In genomic region chr2:151707857-151708256, GRCh38 we compare ENCODE assay signal across 28 cellular contexts. TPM values are rescaled to one million over a fixed set of nuclear protein-coding genes. Genes with fewer than 3 reads are reported as not detected.
DNase-seq lines count a peak whose midpoint lies in the region; ATAC-seq and TF ChIP-seq lines count a peak whose summit lies in the region.
"Had no signal": no experiment of that assay in that cellular context is flagged by ENCODE, and none has a peak within 500 bp of the region (broad histone marks: within the 10 kb centered on the region; RNA-seq: fewer than 3 reads in every experiment).

No MANE protein-coding gene starts in this region.

- ATAC-seq in GM23338: peak; percentile 63
- peak; percentile 61; the same call in 1 of the 2 replicates for ATAC-seq in WTC11
- ATAC-seq in gastrocnemius medialis: no peak
- ATAC-seq: A549, GM12878 had no signal

- H3K27me3 Mint-ChIP-seq in GM23338 (ENCODE audit: insufficient read depth, low read depth, poor library complexity) (no peaks in the 10 kb centered on the region), WTC11 (ENCODE audit: low read depth) (no peaks in the 10 kb centered on the region), neural progenitor cell (ENCODE audit: insufficient read depth, low read depth) (no peaks in the 10 kb centered on the region), progenitor cell of endocrine pancreas (no peaks in the 10 kb centered on the region)

- TF ChIP-seq EP300 in sigmoid colon (IDR thresholded peaks at IDR 0.05): no peak

- no peak overlapping the region for H3K9ac ChIP-seq in neural progenitor cell
- H3K9ac ChIP-seq: BLaER1 had no signal

- H3K9me3 ChIP-seq in neural progenitor cell (ENCODE audit: low read depth) (no peaks in the 10 kb centered on the region), gastrocnemius medialis (no peaks in the 10 kb centered on the region), prostate gland (no peaks in the 10 kb centered on the region), sigmoid colon (no peaks in the 10 kb centered on the region)
- H3K9me3 ChIP-seq: A549, BE2C, BLaER1 had no signal

- TF ChIP-seq CTCF in GM23338 (conservative IDR thresholded peaks at IDR 0.05; ENCODE audit: low read depth in 2 of 2): no peak
- TF ChIP-seq CTCF in WTC11 (IDR thresholded peaks at IDR 0.05): no peak
- no peak for TF ChIP-seq CTCF in neural progenitor cell (IDR thresholded peaks at IDR 0.05)
- TF ChIP-seq CTCF in gastrocnemius medialis (IDR thresholded peaks at IDR 0.05 in 4 of 5, conservative IDR thresholded peaks at IDR 0.05 in 1 of 5): no peak
- TF ChIP-seq CTCF in prostate gland (IDR thresholded peaks at IDR 0.05): no peak
- TF ChIP-seq CTCF in progenitor cell of endocrine pancreas (IDR thresholded peaks at IDR 0.05; ENCODE audit: unreplicated experiment): no peak
- TF ChIP-seq CTCF in sigmoid colon (IDR thresholded peaks at IDR 0.05): no peak

- H2AFZ ChIP-seq in GM23338: peak overlapping the region; percentile 28; the same call in 1 of the 2 replicates
- H2AFZ ChIP-seq in neural progenitor cell (replicated peaks): peak overlapping the region; percentile 10

- H3K27ac ChIP-seq in GM23338 (ENCODE audit: low read depth) (no peak overlapping the region), neural progenitor cell (no peak overlapping the region), gastrocnemius medialis (peak overlapping the region; percentile 62 to 93 (median 84)), prostate gland (no peak overlapping the region), sigmoid colon (no peak overlapping the region)
- H3K27ac ChIP-seq: 22Rv1, A549, BLaER1 had no signal

- POLR2A ChIA-PET in WTC11 (lab: Charles Lee): no interaction called here

- no peak for TF ChIP-seq POLR2A in gastrocnemius medialis (IDR thresholded peaks at IDR 0.05)
- no peak for TF ChIP-seq POLR2A in prostate gland (IDR thresholded peaks at IDR 0.05)
- no peak for TF ChIP-seq POLR2A in sigmoid colon (IDR thresholded peaks at IDR 0.05)

- H3K4me1 Mint-ChIP-seq in GM23338: peaks cover 5% of the 10 kb centered on the region
- H3K4me1 Mint-ChIP-seq in WTC11: peaks cover 10% of the 10 kb centered on the region
- peaks cover 4% of the 10 kb centered on the region for H3K4me1 Mint-ChIP-seq in neural progenitor cell
- H3K4me1 Mint-ChIP-seq in progenitor cell of endocrine pancreas (ENCODE audit: low read depth): no peaks in the 10 kb centered on the region
- H3K4me1 Mint-ChIP-seq: CD14-positive monocyte; CD4-positive, alpha-beta memory T cell; CD8-positive, alpha-beta memory T cell had no signal

- no peak overlapping the region for H3K4me3 Mint-ChIP-seq in GM23338
- H3K4me3 Mint-ChIP-seq in WTC11: no peak overlapping the region
- H3K4me3 Mint-ChIP-seq in neural progenitor cell: no peak overlapping the region
- no peak overlapping the region for H3K4me3 Mint-ChIP-seq in progenitor cell of endocrine pancreas (ENCODE audit: low read depth)
- H3K4me3 Mint-ChIP-seq: CD14-positive monocyte; CD4-positive, alpha-beta memory T cell; CD4-positive, CD25-positive, alpha-beta regulatory T cell; CD8-positive, alpha-beta memory T cell had no signal

- CTCF ChIA-PET in WTC11 (lab: Charles Lee): no interaction called here

- H3K4me3 ChIP-seq in GM23338 (no peak overlapping the region), neural progenitor cell (no peak overlapping the region), gastrocnemius medialis (no peak overlapping the region), prostate gland (no peak overlapping the region), sigmoid colon (no peak overlapping the region)
- H3K4me3 ChIP-seq: A549, BLaER1, GM12878 had no signal

- H3K36me3 ChIP-seq in GM23338 (ENCODE audit: insufficient read depth): peaks cover 5% of the 10 kb centered on the region; the same call in 1 of the 2 replicates
- H3K36me3 ChIP-seq in neural progenitor cell: no peaks in the 10 kb centered on the region
- peaks cover 0 to 68% of the 10 kb centered on the region in 2 donors for H3K36me3 ChIP-seq in gastrocnemius medialis
- H3K36me3 ChIP-seq in prostate gland: no peaks in the 10 kb centered on the region
- H3K36me3 ChIP-seq in sigmoid colon: no peaks in the 10 kb centered on the region
- H3K36me3 ChIP-seq: BE2C, BLaER1 had no signal

- H3K27me3 ChIP-seq in GM23338 (ENCODE audit: insufficient read depth) (no peaks in the 10 kb centered on the region), neural progenitor cell (no peaks in the 10 kb centered on the region), gastrocnemius medialis (no peaks in the 10 kb centered on the region), prostate gland (replicated peaks; ENCODE audit: insufficient read depth) (no peaks in the 10 kb centered on the region), sigmoid colon (no peaks in the 10 kb centered on the region)
- H3K27me3 ChIP-seq: BE2C, BLaER1 had no signal

- 57% methylated on average over 4 of the region's 4 CpGs for WGBS in prostate gland
- WGBS in sigmoid colon, 2 donors: 63 to 73% methylated on average over 4 of the region's 4 CpGs

- DNase-seq in GM23338 (ENCODE audit: low spot score) (peak; percentile 12), WTC11 (ENCODE audit: low spot score) (no peak), neural progenitor cell (ENCODE audit: low spot score) (no peak), gastrocnemius medialis (no peak), amygdala (lab: John Stamatoyannopoulos, UW) (no peak), prostate gland (ENCODE audit: low spot score) (no peak), progenitor cell of endocrine pancreas (ENCODE audit: low spot score, unreplicated experiment) (no peak), sigmoid colon (no peak)
- DNase-seq: ACHN; BE2C; C1 segment of cervical spinal cord; CD4-positive, alpha-beta memory T cell; CD4-positive, CD25-positive, alpha-beta regulatory T cell; CD8-positive, alpha-beta memory T cell; COR-L47; DMS 273 treated with DMSO at 0.1 percent for 48 hours; DMS153; DMS53; DMS79; DND-41; EL; GDM1 had no signal

- H3K27ac Mint-ChIP-seq in GM23338 (no peak overlapping the region), WTC11 (no peak overlapping the region), neural progenitor cell (no peak overlapping the region), progenitor cell of endocrine pancreas (no peak overlapping the region)
- H3K27ac Mint-ChIP-seq: CD14-positive monocyte; CD4-positive, CD25-positive, alpha-beta regulatory T cell; CD8-positive, alpha-beta memory T cell had no signal

- no peaks in the 10 kb centered on the region for H3K79me2 ChIP-seq in GM23338 (replicated peaks; ENCODE audit: insufficient read depth)
- no peaks in the 10 kb centered on the region for H3K79me2 ChIP-seq in neural progenitor cell (ENCODE audit: low read depth)

- intact Hi-C loops in gastrocnemius medialis (cut with DNase I; ENCODE audit: low total_unique reads) (no loop called here), prostate gland (cut with DNase I) (no loop called here), sigmoid colon (cut with DNase I) (no loop called here)

- H3K36me3 Mint-ChIP-seq in GM23338 (ENCODE audit: low read depth): peaks cover 6% of the 10 kb centered on the region
- peaks cover 3% of the 10 kb centered on the region for H3K36me3 Mint-ChIP-seq in WTC11
- no peaks in the 10 kb centered on the region for H3K36me3 Mint-ChIP-seq in neural progenitor cell
- peaks cover 2% of the 10 kb centered on the region for H3K36me3 Mint-ChIP-seq in progenitor cell of endocrine pancreas (ENCODE audit: insufficient read depth)
- H3K36me3 Mint-ChIP-seq: CD14-positive monocyte; CD4-positive, CD25-positive, alpha-beta regulatory T cell had no signal

- H4K20me1 ChIP-seq in GM23338 (replicated peaks; ENCODE audit: insufficient read depth) (no peaks in the 10 kb centered on the region), neural progenitor cell (ENCODE audit: low read depth) (no peaks in the 10 kb centered on the region)
- H4K20me1 ChIP-seq: BLaER1 had no signal

- H3K9me3 Mint-ChIP-seq in GM23338 (peaks cover 5% of the 10 kb centered on the region; the same call in 1 of the 3 replicates), WTC11 (peaks cover 10% of the 10 kb centered on the region), neural progenitor cell (peaks cover 3% of the 10 kb centered on the region), progenitor cell of endocrine pancreas (ENCODE audit: low read depth) (peaks cover 3% of the 10 kb centered on the region)
- H3K9me3 Mint-ChIP-seq: CD8-positive, alpha-beta memory T cell had no signal

- H3K4me1 ChIP-seq in GM23338 (ENCODE audit: insufficient read depth): 0 out of 2 replicates have a peak, but pooled peaks cover 15% of the 10 kb centered on the region
- H3K4me1 ChIP-seq in neural progenitor cell: peaks cover 6% of the 10 kb centered on the region
- peaks cover 39 to 48% of the 10 kb centered on the region in 2 donors for H3K4me1 ChIP-seq in gastrocnemius medialis
- no peaks in the 10 kb centered on the region for H3K4me1 ChIP-seq in prostate gland (replicated peaks)
- H3K4me1 ChIP-seq in sigmoid colon: no peaks in the 10 kb centered on the region
- H3K4me1 ChIP-seq: A549, BE2C, BLaER1 had no signal

- in situ Hi-C loops in gastrocnemius medialis (cut with MboI; ENCODE audit: low sequenced_read_pairs in 4 of 4): no loop called here

- peaks cover 9% of the 10 kb centered on the region; the same call in 1 of the 2 replicates for H3K9me2 ChIP-seq in GM23338 (ENCODE audit: insufficient read depth)

- peak overlapping the region; percentile 41; the same call in 1 of the 2 replicates for H3K4me2 ChIP-seq in GM23338
- H3K4me2 ChIP-seq in neural progenitor cell: no peak overlapping the region
- H3K4me2 ChIP-seq: A549, BLaER1 had no signal

- H3F3A ChIP-seq in GM23338 (replicated peaks; ENCODE audit: low read depth): no peaks in the 10 kb centered on the region
- H3F3A ChIP-seq in neural progenitor cell (ENCODE audit: low read depth): no peaks in the 10 kb centered on the region

TF ChIP-seq in GM23338, 12 proteins besides CTCF, POLR2A, EP300 and RAD21 (continues in another document):
- TF ChIP-seq EZH2 (IDR thresholded peaks at IDR 0.05; ENCODE audit: low read depth, unreplicated experiment) (no peak), EZH2phosphoT487 (IDR thresholded peaks at IDR 0.05; ENCODE audit: unreplicated experiment) (no peak), STAT1 (IDR thresholded peaks at IDR 0.05; ENCODE audit: unreplicated experiment) (no peak)

RNA-seq across cellular contexts. Expression of gene NEB, which starts 26.4 kb away (rescaled TPM):
- total RNA-seq in GM23338 (2014; rRNA removed; shearing (Covaris generic)): 8.2 and 13.7 TPM in 2 replicates
- polyA plus RNA-seq in GM23338 (2016; fragmentation: Nextera tagmentation; extraction: Ambion mirVana) (4.9 and 6.2 TPM in 2 replicates), sigmoid colon (under 1 TPM in 2 of 3 donors, not detected in 1; 0.60 TPM)
- total RNA-seq in WTC11 (2021) (1.7 to 2.1 TPM (median 1.9 TPM) in 3 replicates), neural progenitor cell (ENCODE audit: low replicate concordance) (0.49 and 0.53 TPM in 2 replicates), gastrocnemius medialis (1,000 to 10,000 TPM; 6,824 to 7,704 (median 7,108) TPM), prostate gland (10 to 100 TPM in 1 of 2 donors, 1 to 10 TPM in 1; 7.3 to 57.9 TPM), progenitor cell of endocrine pancreas (1.5 and 1.6 TPM in 2 replicates), sigmoid colon (1 to 10 TPM in 1 of 4 donors, under 1 TPM in 3; under 0.01 to 1.4 (median 0.59) TPM)
- total RNA-seq: A172 had no signal
- polyA plus RNA-seq: CD14-positive monocyte had no signal

Comparison
In these comparisons a context has a peak if more than half of its experiments do, and no peak if none do; other contexts are left out.
1. ATAC-seq: peak in GM23338 (single experiment) and WTC11 (single experiment); none in gastrocnemius medialis (0 of 2).
2. H3K27ac ChIP-seq: peak in gastrocnemius medialis (4 of 4); none in GM23338 (single experiment), neural progenitor cell (single experiment), prostate gland (0 of 2) and sigmoid colon (0 of 4).
3. RNA of gene NEB, which starts 26.4 kb away (total RNA-seq): 6,824 to 7,704 TPM in gastrocnemius medialis; 7.3 to 57.9 TPM in prostate gland, 8.2 to 13.7 TPM in GM23338, 1.7 to 2.1 TPM in WTC11, 1.5 to 1.6 TPM in progenitor cell of endocrine pancreas, under 0.01 to 1.4 TPM in sigmoid colon and 0.49 to 0.53 TPM in neural progenitor cell; every median in the first group is over 100 times any median in the second.